8 cellular contexts compared by ENCODE assay signal in genomic region chr12:74890237-74890599, GRCh38.
DNase-seq lines count a peak whose midpoint lies in the region; ATAC-seq and TF ChIP-seq lines count a peak whose summit lies in the region.

No MANE protein-coding gene starts in this region.

- H3K36me3 ChIP-seq in GM23338 (ENCODE audit: insufficient read depth) (no peaks in the 10 kb centered on the region), mammary epithelial cell (ENCODE audit: insufficient read depth, low read length) (no peaks in the 10 kb centered on the region)

- H3K9ac ChIP-seq in mammary epithelial cell (ENCODE audit: insufficient read depth, low read length), result no peak overlapping the region

- peak; percentile 80 for ATAC-seq in GM18508 (IDR thresholded peaks at IDR 0.05; ENCODE audit: insufficient read depth, unreplicated experiment)
- no peak; the same call in 2 of the 3 replicates for ATAC-seq in GM23338

- H3K36me3 Mint-ChIP-seq in GM23338 (ENCODE audit: low read depth) (no peaks in the 10 kb centered on the region), nephron (ENCODE audit: low read depth) (no peaks in the 10 kb centered on the region)

- no peaks in the 10 kb centered on the region for H3K9me2 ChIP-seq in GM23338 (ENCODE audit: insufficient read depth)

- H3K27ac ChIP-seq in GM23338 (ENCODE audit: low read depth) (no peak overlapping the region), mammary epithelial cell (ENCODE audit: insufficient read depth, low read depth, low read length) (peak overlapping the region; percentile 30)

- no peak for TF ChIP-seq EP300 in Ishikawa (IDR thresholded peaks at IDR 0.05; ENCODE audit: borderline replicate concordance)

- CTCF ChIA-PET in mammary epithelial cell (lab: Charles Lee; ENCODE audit: low non-redundant PET), result no interaction called here

- peak; percentile 2; the same call in 1 of the 2 replicates for TF ChIP-seq RAD21 in Ishikawa (IDR thresholded peaks at IDR 0.05; ENCODE audit: low read depth)

- peak; percentile 8 for DNase-seq in GM23338 (ENCODE audit: low spot score)
- peak; percentile 86 for DNase-seq in mammary epithelial cell
- DNase-seq in DMS79 treated with DMSO at 0.1 percent for 48 hours (lab: John Stamatoyannopoulos, UW), result no peak
- no peak for DNase-seq in activated gamma-delta T cell treated with Interleukin-2 at 50 U/mL for 16 hours
- no peak for DNase-seq in NCI-H524 treated with DMSO at 0.1 percent for 48 hours (lab: John Stamatoyannopoulos, UW)

- BruUV-seq in mammary epithelial cell (replicated peaks; lab: Mats Ljungman, UMichigan), result no TSS peak

- H3K27ac Mint-ChIP-seq in GM23338 (no peak overlapping the region), nephron (peak overlapping the region in 2 of 3 experiments; percentile 8 to 33)

- no peak overlapping the region for H3K4me2 ChIP-seq in GM23338
- H3K4me2 ChIP-seq in mammary epithelial cell (ENCODE audit: insufficient read depth, low read depth, low read length), result peak overlapping the region; percentile 63

- H3K4me3 ChIP-seq in GM23338 (no peak overlapping the region), mammary epithelial cell (replicated peaks in 1 of 3; ENCODE audit: insufficient read depth in 1 of 3, low read depth in 2 of 3, low read length in 3 of 3) (no peak overlapping the region)

- H3K4me1 Mint-ChIP-seq in GM23338, result peaks cover 8% of the 10 kb centered on the region; the same call in 2 of the 3 replicates
- H3K4me1 Mint-ChIP-seq in nephron, result peaks cover 34% of the 10 kb centered on the region

- no peaks in the 10 kb centered on the region for H3F3A ChIP-seq in GM23338 (replicated peaks; ENCODE audit: low read depth)

- 0% methylated on average over 3 of the region's 4 CpGs for WGBS in mammary epithelial cell (ENCODE audit: low coverage, missing lambda C conversion rate)

- H3K27me3 Mint-ChIP-seq in GM23338 (ENCODE audit: insufficient read depth, low read depth, poor library complexity), result no peaks in the 10 kb centered on the region
- no peaks in the 10 kb centered on the region for H3K27me3 Mint-ChIP-seq in nephron (ENCODE audit: low read depth)

- H3K4me1 ChIP-seq in GM23338 (ENCODE audit: insufficient read depth), result no peaks in the 10 kb centered on the region
- H3K4me1 ChIP-seq in mammary epithelial cell (ENCODE audit: insufficient read depth, low read length), result peaks cover 17% of the 10 kb centered on the region

- 0 out of 2 replicates have a peak overlapping the region, but pooled peaks have one; percentile 49 for H2AFZ ChIP-seq in GM23338
- H2AFZ ChIP-seq in mammary epithelial cell (ENCODE audit: low read depth, low read length), result no peak overlapping the region

- H3K27me3 ChIP-seq in GM23338 (ENCODE audit: insufficient read depth) (no peaks in the 10 kb centered on the region), mammary epithelial cell (ENCODE audit: insufficient read depth, low read length) (no peaks in the 10 kb centered on the region)

- intact Hi-C loops in mammary epithelial cell (cut with micrococcal nuclease), result no loop called here

- no peak for TF ChIP-seq CTCF in GM23338 (conservative IDR thresholded peaks at IDR 0.05; ENCODE audit: low read depth in 2 of 2)
- TF ChIP-seq CTCF in mammary epithelial cell (conservative IDR thresholded peaks at IDR 0.05 in 1 of 2, IDR thresholded peaks at IDR 0.05 in 1 of 2; ENCODE audit: extremely low read depth in 1 of 2, insufficient read depth in 1 of 2, low read depth in 1 of 2, low read length in 2 of 2), result no peak
- TF ChIP-seq CTCF in nephron (IDR thresholded peaks at IDR 0.05; ENCODE audit: unreplicated experiment in 3 of 3), result no peak

- no peaks in the 10 kb centered on the region for H4K20me1 ChIP-seq in GM23338 (replicated peaks; ENCODE audit: insufficient read depth)
- H4K20me1 ChIP-seq in mammary epithelial cell (ENCODE audit: insufficient read depth, low read length), result no peaks in the 10 kb centered on the region

- dilution Hi-C loops in mammary epithelial cell (cut with HindIII; ENCODE audit: low sequenced_read_pairs), result no loop called here

- H3K9me3 Mint-ChIP-seq in GM23338 (peaks cover 5% of the 10 kb centered on the region; the same call in 2 of the 3 replicates), nephron (no peaks in the 10 kb centered on the region)

- H3K4me3 Mint-ChIP-seq in GM23338 (no peak overlapping the region), nephron (no peak overlapping the region)

- no peaks in the 10 kb centered on the region for H3K9me3 ChIP-seq in mammary epithelial cell (replicated peaks; ENCODE audit: insufficient read depth, low read length)

- in situ Hi-C loops in mammary epithelial cell (cut with MboI; ENCODE audit: low sequenced_read_pairs in 2 of 2), result no loop called here

- H3K79me2 ChIP-seq in GM23338 (replicated peaks; ENCODE audit: insufficient read depth) (no peaks in the 10 kb centered on the region), mammary epithelial cell (ENCODE audit: insufficient read depth, low read length) (no peaks in the 10 kb centered on the region)

TF ChIP-seq in GM23338, 12 proteins besides CTCF, POLR2A, EP300 and RAD21 (continues in another document):
- TF ChIP-seq EZH2phosphoT487 (IDR thresholded peaks at IDR 0.05; ENCODE audit: unreplicated experiment) (no peak), ZNF331 (CRISPR knock-in tag; IDR thresholded peaks at IDR 0.05; ENCODE audit: low read depth) (no peak), NANOG (IDR thresholded peaks at IDR 0.05; ENCODE audit: borderline replicate concordance) (no peak), CREB1 (CRISPR knock-in tag; IDR thresholded peaks at IDR 0.05; ENCODE audit: low read depth) (no peak)

TF ChIP-seq in Ishikawa, 13 proteins besides CTCF, POLR2A, EP300 and RAD21:
- TF ChIP-seq TAF1 (IDR thresholded peaks at IDR 0.05; ENCODE audit: low read depth), result no peak
- TF ChIP-seq ZBTB7A (IDR thresholded peaks at IDR 0.05; ENCODE audit: low read depth), result no peak
- peak; percentile 76 for TF ChIP-seq TEAD4 (IDR thresholded peaks at IDR 0.05)
- no peak for TF ChIP-seq NFIC (IDR thresholded peaks at IDR 0.05)

Comparison
In these comparisons a context has a peak if more than half of its experiments do, and no peak if none do; other contexts are left out.
1. DNase-seq: peak in GM23338 (single experiment) and mammary epithelial cell (single experiment); none in DMS79 treated with DMSO at 0.1 percent for 48 hours (single experiment), activated gamma-delta T cell treated with Interleukin-2 at 50 U/mL for 16 hours (single experiment) and NCI-H524 treated with DMSO at 0.1 percent for 48 hours (single experiment).